Comparison of ENCODE assay signal across 26 cellular contexts in the genomic region with DNA sequence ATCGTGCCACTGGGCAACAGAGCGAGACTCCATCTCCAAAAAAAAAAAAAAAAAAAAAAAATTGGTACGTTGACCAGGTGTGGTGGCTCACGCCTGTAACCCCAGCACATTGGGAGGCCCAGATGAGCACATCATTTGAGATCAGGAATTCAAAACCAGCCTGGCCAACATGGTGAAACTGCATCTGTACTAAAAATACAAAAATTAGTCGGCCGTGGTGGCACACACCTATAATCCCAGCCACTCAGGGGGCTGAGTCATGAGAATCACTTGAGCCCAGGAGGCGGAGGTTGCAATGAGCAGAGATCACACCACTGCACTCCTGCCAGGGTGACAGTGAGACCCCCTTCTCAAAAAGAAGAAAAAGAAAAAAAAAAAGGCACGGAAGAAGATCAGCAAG. TPM values are rescaled to one million over a fixed set of nuclear protein-coding genes. Genes with fewer than 3 reads are reported as not detected.
A peak's percentile ranks its signal among the peaks of the same experiment; 100 is the strongest.
DNase-seq lines count a peak whose midpoint lies in the region; ATAC-seq, FAIRE-seq and TF ChIP-seq lines count a peak whose summit lies in the region.
"Had no signal": no experiment of that assay in that cellular context is flagged by ENCODE, and none has a peak within 500 bp of the region (broad histone marks: within the 10 kb centered on the region; RNA-seq: fewer than 3 reads in every experiment).

No MANE protein-coding gene starts in this region.

- no peak for FAIRE-seq in GM19239 (lab: Jason Lieb, UNC)
- FAIRE-seq: D721Med, RCC 7860, TTC549, urothelium cell line had no signal

- H3K27me3 ChIP-seq in OCI-LY3 (ENCODE audit: low read depth, low read length), result no peaks in the 10 kb centered on the region
- no peaks in the 10 kb centered on the region for H3K27me3 ChIP-seq in transverse colon
- H3K27me3 ChIP-seq: gastrocnemius medialis, hepatocyte, right lobe of liver had no signal

- in situ Hi-C loops in transverse colon (cut with MboI; ENCODE audit: low pct_ligation_motif_present in 1 of 4, low pct_unique_long_range_greater_than_20kb in 1 of 4, low sequenced_read_pairs in 3 of 4), result no loop called here

- H3K79me2 ChIP-seq in OCI-LY3 (ENCODE audit: low read length), result no peaks in the 10 kb centered on the region
- H3K79me2 ChIP-seq: hepatocyte had no signal

- H3K9me3 ChIP-seq in OCI-LY3 (ENCODE audit: insufficient read depth, low read length), result no peaks in the 10 kb centered on the region
- no peaks in the 10 kb centered on the region for H3K9me3 ChIP-seq in transverse colon
- H3K9me3 ChIP-seq: gastrocnemius medialis, right lobe of liver had no signal

- H3K4me3 Mint-ChIP-seq in activated CD4-positive, alpha-beta T cell treated with anti-CD3 and anti-CD28 coated beads for 36 hours, result no peak overlapping the region
- H3K4me3 Mint-ChIP-seq in T-cell, result no peak overlapping the region
- H3K4me3 Mint-ChIP-seq: activated T-helper 1 cell treated with anti-CD3 and anti-CD28 coated beads, Interleukin-12 subunit alpha, Interleukin-12 subunit beta, Interleukin-2, Interleukin-4 antibody, amounts not matched to agents 30 ng/mL and 10 ng/mL and 1 ng/mL, durations not matched to agents 14 hours and 24 hours and 36 hours had no signal

- TF ChIP-seq POLR2A in transverse colon (IDR thresholded peaks at IDR 0.05), result no peak

- H3K27ac Mint-ChIP-seq in activated CD4-positive, alpha-beta T cell treated with anti-CD3 and anti-CD28 coated beads for 36 hours, result no peak overlapping the region
- no peak overlapping the region for H3K27ac Mint-ChIP-seq in T-cell
- H3K27ac Mint-ChIP-seq: activated T-helper 1 cell treated with anti-CD3 and anti-CD28 coated beads, Interleukin-12 subunit alpha, Interleukin-12 subunit beta, Interleukin-2, Interleukin-4 antibody, amounts not matched to agents 30 ng/mL and 10 ng/mL and 1 ng/mL, durations not matched to agents 14 hours and 24 hours and 36 hours had no signal

- no peaks in the 10 kb centered on the region for H4K20me1 ChIP-seq in OCI-LY3 (ENCODE audit: insufficient read depth, low read length)

- H3K27ac ChIP-seq in OCI-LY3 (ENCODE audit: low read length), result peak overlapping the region; percentile 91
- no peak overlapping the region for H3K27ac ChIP-seq in transverse colon
- H3K27ac ChIP-seq: hepatocyte, right lobe of liver had no signal

- peak overlapping the region; percentile 30; the same call in 1 of the 2 replicates for H3K9ac ChIP-seq in OCI-LY3 (ENCODE audit: low read length)

- TF ChIP-seq CTCF in OCI-LY3 (IDR thresholded peaks at IDR 0.05; ENCODE audit: low read depth, low read length), result no peak
- no peak for TF ChIP-seq CTCF in transverse colon (IDR thresholded peaks at IDR 0.05)

- intact Hi-C loops in activated CD4-positive, alpha-beta T cell treated with anti-CD3 and anti-CD28 coated beads for 36 hours (cut with DNase I, micrococcal nuclease), result loop anchor here (5.0 to 10.0 kb wide), 2 partner anchors 71 to 149 kb away; partner anchors contain the start of gene ARHGEF6 (in 1 of the 2)
- intact Hi-C loops in transverse colon (cut with DNase I; ENCODE audit: low total_unique reads), result no loop called here

- DNase-seq in activated CD4-positive, alpha-beta T cell treated with anti-CD3 and anti-CD28 coated beads for 36 hours, result peak; percentile 13
- DNase-seq in activated CD4-positive, alpha-beta T cell treated with anti-CD3 and anti-CD28 coated beads, Interleukin-2, amount 50 U/mL, for 48 hours, result no peak
- DNase-seq in myocyte (ENCODE audit: low read depth), result peak; percentile 20
- no peak for DNase-seq in T-cell
- DNase-seq in transverse colon, result no peak
- DNase-seq in GM19239 (ENCODE audit: insufficient read length, low spot score), result no peak
- DNase-seq: 8988T; activated CD4-positive, CD25-positive, alpha-beta regulatory T cell treated with anti-CD3 and anti-CD28 coated beads, Interleukin-2, amount 50 U/mL, for 72 hours; activated naive CD4-positive, alpha-beta T cell treated with anti-CD3 and anti-CD28 coated beads, Interleukin-2, amount 50 U/mL, for 16 hours; aorta; cortex of kidney; gastrocnemius medialis; H7; left cardiac atrium; NCI-H2029 treated with DMSO at 0.1 percent for 48 hours; NCI-H2227 treated with DMSO at 0.1 percent for 48 hours; right lobe of liver; stimulated activated CD4-positive, alpha-beta T cell treated with anti-CD3 and anti-CD28 coated beads, Interleukin-4, amount 100 ng/mL, for 1 hour had no signal

- peak overlapping the region; percentile 37; the same call in 1 of the 2 replicates for H3K4me3 ChIP-seq in OCI-LY3 (ENCODE audit: low read length)
- H3K4me3 ChIP-seq in transverse colon, result no peak overlapping the region
- H3K4me3 ChIP-seq: gastrocnemius medialis, hepatocyte, right lobe of liver had no signal

- peak overlapping the region; percentile 63 for H3K4me2 ChIP-seq in OCI-LY3 (ENCODE audit: low read length)
- H3K4me2 ChIP-seq: hepatocyte had no signal

- POLR2A ChIA-PET in activated CD4-positive, alpha-beta T cell treated with anti-CD3 and anti-CD28 coated beads for 36 hours (lab: Charles Lee), result no interaction called here
- POLR2A ChIA-PET in T-cell (lab: Charles Lee), result interaction anchor here in 1 of 2 donors (0.6 kb wide), 1 partner anchor 42 kb away, joined by 10 read pairs; no protein-coding TSS in a partner anchor

- ATAC-seq in activated CD4-positive, alpha-beta T cell treated with anti-CD3 and anti-CD28 coated beads for 36 hours, result peak; percentile 21
- peak; percentile 8 for ATAC-seq in GM19452 (IDR thresholded peaks at IDR 0.05; ENCODE audit: unreplicated experiment)
- ATAC-seq in T-cell (replicated peaks in 1 of 4), result no peak
- ATAC-seq: gastrocnemius medialis had no signal

- no peaks in the 10 kb centered on the region for H3K9me3 Mint-ChIP-seq in activated CD4-positive, alpha-beta T cell treated with anti-CD3 and anti-CD28 coated beads for 36 hours (ENCODE audit: low read depth)
- no peaks in the 10 kb centered on the region for H3K9me3 Mint-ChIP-seq in T-cell
- H3K9me3 Mint-ChIP-seq: activated T-helper 1 cell treated with anti-CD3 and anti-CD28 coated beads, Interleukin-12 subunit alpha, Interleukin-12 subunit beta, Interleukin-2, Interleukin-4 antibody, amounts not matched to agents 30 ng/mL and 10 ng/mL and 1 ng/mL, durations not matched to agents 14 hours and 24 hours and 36 hours had no signal

- no peaks in the 10 kb centered on the region for H3K27me3 Mint-ChIP-seq in activated CD4-positive, alpha-beta T cell treated with anti-CD3 and anti-CD28 coated beads for 36 hours
- peaks cover 0 to 9% of the 10 kb centered on the region in 2 donors for H3K27me3 Mint-ChIP-seq in T-cell

- H2AFZ ChIP-seq in OCI-LY3 (ENCODE audit: low read depth, low read length), result no peak overlapping the region
- H2AFZ ChIP-seq: hepatocyte had no signal

- peaks cover 27% of the 10 kb centered on the region for H3K4me1 Mint-ChIP-seq in activated CD4-positive, alpha-beta T cell treated with anti-CD3 and anti-CD28 coated beads for 36 hours
- H3K4me1 Mint-ChIP-seq in T-cell, result peaks cover 0 to 19% (median 5%) of the 10 kb centered on the region in 3 donors

- CTCF ChIA-PET in activated CD4-positive, alpha-beta T cell treated with anti-CD3 and anti-CD28 coated beads for 36 hours (lab: Charles Lee), result no interaction called here
- CTCF ChIA-PET in T-cell (lab: Charles Lee), result no interaction called here

- WGBS in transverse colon (ENCODE audit: low coverage in 1 of 2), 2 donors, result 95 to 100% methylated on average over 3 to 8 of the region's 8 CpGs

- H3K36me3 Mint-ChIP-seq in activated CD4-positive, alpha-beta T cell treated with anti-CD3 and anti-CD28 coated beads for 36 hours (ENCODE audit: low read depth), result peaks cover 43% of the 10 kb centered on the region
- H3K36me3 Mint-ChIP-seq in T-cell, result peaks cover 38% of the 10 kb centered on the region

- H3K4me1 ChIP-seq in OCI-LY3 (ENCODE audit: low read length) (peaks cover 30% of the 10 kb centered on the region), transverse colon (no peaks in the 10 kb centered on the region)
- H3K4me1 ChIP-seq: right lobe of liver had no signal

- TF ChIP-seq EP300 in transverse colon (IDR thresholded peaks at IDR 0.05; ENCODE audit: low read depth), result no peak

- H3K36me3 ChIP-seq in OCI-LY3 (replicated peaks; ENCODE audit: low read depth, low read length) (peaks cover 4% of the 10 kb centered on the region), transverse colon (no peaks in the 10 kb centered on the region)
- H3K36me3 ChIP-seq: right lobe of liver had no signal

RNA-seq across cellular contexts. Expression of gene RBMX, which starts 24.5 kb away (rescaled TPM):
- total RNA-seq in activated CD4-positive, alpha-beta T cell treated with anti-CD3 and anti-CD28 coated beads for 36 hours, result 100 to 1,000 TPM; 320 to 414 TPM
- total RNA-seq in myocyte, result 296 and 310 TPM in 2 replicates
- 78.1 TPM for polyA plus RNA-seq in myocyte (2012)
- 100 to 1,000 TPM; 203 to 281 (median 209) TPM for total RNA-seq in T-cell
- total RNA-seq in transverse colon, result 100 to 1,000 TPM; 116 to 212 (median 206) TPM

Comparison
In these comparisons a context has a peak if more than half of its experiments do, and no peak if none do; other contexts are left out.
1. DNase-seq: peak in activated CD4-positive, alpha-beta T cell treated with anti-CD3 and anti-CD28 coated beads for 36 hours (single experiment) and myocyte (single experiment); none in activated CD4-positive, alpha-beta T cell treated with anti-CD3 and anti-CD28 coated beads, Interleukin-2, amount 50 U/mL, for 48 hours (0 of 2), T-cell (0 of 34), transverse colon (single experiment) and GM19239 (single experiment).
2. ATAC-seq: peak in activated CD4-positive, alpha-beta T cell treated with anti-CD3 and anti-CD28 coated beads for 36 hours (single experiment) and GM19452 (single experiment); none in T-cell (0 of 4).